In genomic region chr13:76944457-76944856, GRCh38 we compare ENCODE assay signal across 16 cellular contexts. TPM values are rescaled to one million over a fixed set of nuclear protein-coding genes. Genes with fewer than 3 reads are reported as not detected.
DNase-seq lines count a peak whose midpoint lies in the region; ATAC-seq, FAIRE-seq and TF ChIP-seq lines count a peak whose summit lies in the region.
"Had no signal": no experiment of that assay in that cellular context is flagged by ENCODE, and none has a peak within 500 bp of the region (broad histone marks: within the 10 kb centered on the region; RNA-seq: fewer than 3 reads in every experiment).

No MANE protein-coding gene starts in this region.

- H3K4me2 ChIP-seq in HepG2 (ENCODE audit: low read depth, low read length) = no peak overlapping the region
- H3K4me2 ChIP-seq in MM.1S (ENCODE audit: low read depth, low read length) = no peak overlapping the region

- ATAC-seq in HepG2 (no peak), WTC11 (no peak)
- ATAC-seq: GM12878, pancreas had no signal

- no peak for FAIRE-seq in HepG2 (lab: Jason Lieb, UNC)
- FAIRE-seq: GM12878, pancreas had no signal

- no peaks in the 10 kb centered on the region for H4K20me1 ChIP-seq in HepG2 (ENCODE audit: insufficient read depth, low read length)
- H4K20me1 ChIP-seq in MM.1S (ENCODE audit: insufficient read depth, low read length) = no peaks in the 10 kb centered on the region

- TF ChIP-seq CTCF in MCF 10A (IDR thresholded peaks at IDR 0.05; ENCODE audit: unreplicated experiment) = no peak
- TF ChIP-seq CTCF in breast epithelium (IDR thresholded peaks at IDR 0.05) = no peak
- no peak for TF ChIP-seq CTCF in HepG2 (CRISPR knock-in tag; IDR thresholded peaks at IDR 0.05)
- TF ChIP-seq CTCF in WTC11 (IDR thresholded peaks at IDR 0.05) = no peak
- no peak for TF ChIP-seq CTCF in MM.1S (IDR thresholded peaks at IDR 0.05; ENCODE audit: low read length)

- no peak for TF ChIP-seq EP300 in HepG2 (IDR thresholded peaks at IDR 0.05; ENCODE audit: low read depth in 2 of 2, low read length in 2 of 2)
- no peak for TF ChIP-seq EP300 in HepG2 (CRISPR knock-in tag; IDR thresholded peaks at IDR 0.05; ENCODE audit: borderline replicate concordance)

- no peak for TF ChIP-seq RAD21 in HepG2 (CRISPR knock-in tag; IDR thresholded peaks at IDR 0.05)

- no peaks in the 10 kb centered on the region for H3K36me3 ChIP-seq in breast epithelium
- no peaks in the 10 kb centered on the region for H3K36me3 ChIP-seq in HepG2 (replicated peaks in 1 of 2; ENCODE audit: control insufficient read depth in 1 of 2, insufficient read depth in 2 of 2, low read length in 2 of 2)
- no peaks in the 10 kb centered on the region for H3K36me3 ChIP-seq in MM.1S (replicated peaks; ENCODE audit: insufficient read depth, low read length)
- H3K36me3 ChIP-seq: pancreas, tibial nerve had no signal

- no peaks in the 10 kb centered on the region for H3K9me3 Mint-ChIP-seq in MCF 10A (ENCODE audit: unreplicated experiment)
- peaks cover 8% of the 10 kb centered on the region for H3K9me3 Mint-ChIP-seq in WTC11
- H3K9me3 Mint-ChIP-seq: activated CD4-positive, alpha-beta T cell treated with anti-CD3 and anti-CD28 coated beads, Interleukin-2, amount 10 ng/mL, durations not matched to agents 7 days and 5 days had no signal

- no peaks in the 10 kb centered on the region for H3K9me2 ChIP-seq in MM.1S (replicated peaks; ENCODE audit: insufficient read depth, low read length)

- no peaks in the 10 kb centered on the region for H3K27me3 Mint-ChIP-seq in MCF 10A (ENCODE audit: insufficient read depth, unreplicated experiment)
- H3K27me3 Mint-ChIP-seq in WTC11 (ENCODE audit: low read depth) = no peaks in the 10 kb centered on the region; the same call in 1 of the 2 replicates
- H3K27me3 Mint-ChIP-seq: activated CD4-positive, alpha-beta T cell treated with anti-CD3 and anti-CD28 coated beads, Interleukin-2, amount 10 ng/mL, durations not matched to agents 7 days and 5 days had no signal

- H3K27ac Mint-ChIP-seq in MCF 10A (ENCODE audit: low read depth, unreplicated experiment) (peak overlapping the region; percentile 69), WTC11 (no peak overlapping the region)
- H3K27ac Mint-ChIP-seq: activated CD4-positive, alpha-beta T cell treated with anti-CD3 and anti-CD28 coated beads, Interleukin-2, amount 10 ng/mL, durations not matched to agents 7 days and 5 days had no signal

- BruUV-seq in MCF 10A (replicated peaks; lab: Mats Ljungman, UMichigan) (no TSS peak), HepG2 (replicated peaks; lab: Mats Ljungman, UMichigan) (no TSS peak)

- H3K79me2 ChIP-seq in HepG2 (ENCODE audit: insufficient read depth, low read length) (no peaks in the 10 kb centered on the region), MM.1S (ENCODE audit: low read length) (no peaks in the 10 kb centered on the region)

- H3K9me3 ChIP-seq in breast epithelium (no peaks in the 10 kb centered on the region), HepG2 (ENCODE audit: low read length) (no peaks in the 10 kb centered on the region), MM.1S (replicated peaks; ENCODE audit: insufficient read depth, low read length) (no peaks in the 10 kb centered on the region)
- H3K9me3 ChIP-seq: pancreas had no signal

- H3K9ac ChIP-seq in HepG2 (ENCODE audit: insufficient read depth, low read depth, low read length) (no peak overlapping the region), MM.1S (ENCODE audit: low read length) (no peak overlapping the region)

- H3K4me1 Mint-ChIP-seq in MCF 10A (ENCODE audit: insufficient read depth, unreplicated experiment) = peaks cover 23% of the 10 kb centered on the region
- H3K4me1 Mint-ChIP-seq in WTC11 = no peaks in the 10 kb centered on the region
- H3K4me1 Mint-ChIP-seq: activated CD4-positive, alpha-beta T cell treated with anti-CD3 and anti-CD28 coated beads, Interleukin-2, amount 10 ng/mL, durations not matched to agents 7 days and 5 days had no signal

- in situ Hi-C loops in HepG2 (cut with HindIII; ENCODE audit: extremely low pct_ligation_motif_present, low pct_unique_long_range_greater_than_20kb) = no loop called here

- POLR2A ChIA-PET in MCF 10A (lab: Yijun Ruan, JAX) (interaction anchor here (0.7 to 2.2 kb wide), 9 partner anchors 10 to 1183 kb away, joined by 3 to 11 read pairs (median 4); partner anchors contain the start of gene CLN5), HepG2 (lab: Yijun Ruan, JAX) (no interaction called here), WTC11 (lab: Charles Lee) (no interaction called here)

- TF ChIP-seq POLR2A in breast epithelium (IDR thresholded peaks at IDR 0.05) (no peak), HepG2 (IDR thresholded peaks at IDR 0.05; ENCODE audit: insufficient read depth in 1 of 2, low read depth in 2 of 2, low read length in 2 of 2) (no peak)

- CTCF ChIA-PET in MCF 10A (lab: Yijun Ruan, JAX) (interaction anchor here (0.9 kb wide), 1 partner anchor 32 kb away, joined by 3 read pairs; no protein-coding TSS in a partner anchor), HepG2 (lab: Yijun Ruan, JAX; ENCODE audit: low intra/inter-chr PET ratio, low total read pairs) (no interaction called here), WTC11 (lab: Charles Lee) (no interaction called here)

- DNase-seq in MCF 10A (ENCODE audit: unreplicated experiment) = peak; percentile 86
- DNase-seq in breast epithelium (ENCODE audit: low spot score in 2 of 2) = no peak
- DNase-seq in SKM-1 treated with dmso at 0.1 percent for 144 hours (lab: John Stamatoyannopoulos, UW; ENCODE audit: unreplicated experiment) = peak; percentile 16
- peak; percentile 58 for DNase-seq in fibroblast of gingiva (ENCODE audit: low read depth)
- DNase-seq in hypothalamus (lab: John Stamatoyannopoulos, UW) = no peak
- DNase-seq in HepG2 (ENCODE audit: low spot score) = no peak
- no peak for DNase-seq in WTC11 (ENCODE audit: low spot score)
- no peak for DNase-seq in MM.1S
- DNase-seq: 8988T; activated CD4-positive, alpha-beta T cell treated with anti-CD3 and anti-CD28 coated beads, Interleukin-2, amount 10 ng/mL, durations not matched to agents 7 days and 5 days; NCI-H2171; NK-92 treated with Interleukin-12 subunit alpha and Interleukin-12 subunit beta, amount 100 ng/mL, for 24 hours; pancreas had no signal

- H3K27ac ChIP-seq in breast epithelium (peak overlapping the region in 1 of 2 donors; percentile 14), HepG2 (ENCODE audit: extremely low read length, insufficient read depth, low read length) (no peak overlapping the region), MM.1S (ENCODE audit: low read length) (no peak overlapping the region)
- H3K27ac ChIP-seq: pancreas had no signal

- intact Hi-C loops in MCF 10A (cut with micrococcal nuclease) = loop anchor here (5.0 kb wide), 1 partner anchor 33 kb away; no protein-coding TSS in a partner anchor
- intact Hi-C loops in breast epithelium (cut with DNase I; ENCODE audit: low total_unique reads) = no loop called here
- intact Hi-C loops in HepG2 (cut with micrococcal nuclease; ENCODE audit: unreplicated experiment) = no loop called here

- no peaks in the 10 kb centered on the region for H3K27me3 ChIP-seq in breast epithelium
- H3K27me3 ChIP-seq in HepG2 (ENCODE audit: control insufficient read depth in 1 of 2, insufficient read depth in 2 of 2, low read length in 2 of 2) = 0 out of 5 replicates have a peak, but pooled peaks cover 0 to 4% of the 10 kb centered on the region in 2 experiments
- no peaks in the 10 kb centered on the region for H3K27me3 ChIP-seq in MM.1S (replicated peaks; ENCODE audit: insufficient read depth, low read length)
- H3K27me3 ChIP-seq: pancreas, tibial nerve had no signal

- no peaks in the 10 kb centered on the region for H3K4me1 ChIP-seq in breast epithelium
- H3K4me1 ChIP-seq in HepG2 (ENCODE audit: insufficient read depth, low read length) = no peaks in the 10 kb centered on the region
- no peaks in the 10 kb centered on the region for H3K4me1 ChIP-seq in MM.1S (ENCODE audit: low read length)
- H3K4me1 ChIP-seq: pancreas had no signal

- H2AFZ ChIP-seq in HepG2 (ENCODE audit: low read length) = no peak overlapping the region
- no peak overlapping the region for H2AFZ ChIP-seq in MM.1S (ENCODE audit: low read length)

- H3F3A ChIP-seq in MM.1S (ENCODE audit: insufficient read depth, low read length) = no peaks in the 10 kb centered on the region

- no peaks in the 10 kb centered on the region for H3K36me3 Mint-ChIP-seq in MCF 10A (ENCODE audit: insufficient read depth, unreplicated experiment)
- H3K36me3 Mint-ChIP-seq in WTC11 = no peaks in the 10 kb centered on the region

- WGBS in HepG2 (ENCODE audit: low lambda C conversion rate) = 40% methylated on average over 4 of the region's 4 CpGs

- H3K4me3 Mint-ChIP-seq in MCF 10A (ENCODE audit: unreplicated experiment) (no peak overlapping the region), WTC11 (no peak overlapping the region)
- H3K4me3 Mint-ChIP-seq: activated CD4-positive, alpha-beta T cell treated with anti-CD3 and anti-CD28 coated beads, Interleukin-2, amount 10 ng/mL, durations not matched to agents 7 days and 5 days had no signal

- H3K4me3 ChIP-seq in breast epithelium (no peak overlapping the region), HepG2 (replicated peaks in 1 of 3; ENCODE audit: insufficient read depth in 1 of 3, low read depth in 2 of 3, low read length in 3 of 3) (no peak overlapping the region), MM.1S (ENCODE audit: low read length) (no peak overlapping the region)
- H3K4me3 ChIP-seq: GM12878, pancreas, tibial nerve had no signal

RNA-seq across cellular contexts. Expression of gene ACOD1, which starts 3.9 kb away (rescaled TPM):
- total RNA-seq in MCF 10A (2022) (not detected in 2 replicates), breast epithelium (not detected), HepG2 (2016; rRNA removed; fragmentation: Illumina TruSeq; extraction: Trizol) (not detected in 2 replicates), WTC11 (2021) (not detected in 3 replicates)
- not detected in 2 replicates for total RNA-seq in HepG2 (2016; cell fraction: cytosol; rRNA removed; fragmentation: Illumina TruSeq; extraction: Trizol; ENCODE audit: low read depth)
- total RNA-seq in HepG2 (2016; cell fraction: insoluble cytoplasmic fraction; rRNA removed; fragmentation: Illumina TruSeq; extraction: Trizol) = not detected in 2 replicates
- total RNA-seq in HepG2 (2016; cell fraction: membrane; rRNA removed; fragmentation: Illumina TruSeq; extraction: Trizol) = not detected in 2 replicates
- total RNA-seq in HepG2 (2016; cell fraction: nucleus; rRNA removed; fragmentation: Illumina TruSeq; extraction: Trizol) = not detected in 2 replicates
- not detected in 2 replicates for polyA plus RNA-seq in HepG2 (2011; rRNA removed)
- not detected in 2 replicates for polyA plus RNA-seq in HepG2 (2011; cell fraction: cytosol; rRNA removed)
- not detected in 2 replicates for polyA plus RNA-seq in HepG2 (2011; cell fraction: nucleus; rRNA removed)
- not detected in 2 replicates for polyA plus RNA-seq in HepG2 (2012)
- polyA plus RNA-seq in HepG2 (2016; cell fraction: cytosol; fragmentation: Illumina TruSeq; extraction: Trizol; ENCODE audit: low read depth) = not detected in 2 replicates
- polyA plus RNA-seq in HepG2 (2016; cell fraction: insoluble cytoplasmic fraction; fragmentation: Illumina TruSeq; extraction: Trizol; ENCODE audit: low read depth) = not detected in 2 replicates
- polyA plus RNA-seq in HepG2 (2016; cell fraction: membrane; fragmentation: Illumina TruSeq; extraction: Trizol; ENCODE audit: low read depth) = not detected in 2 replicates
- polyA plus RNA-seq in HepG2 (2016; cell fraction: nucleus; fragmentation: Illumina TruSeq; extraction: Trizol; ENCODE audit: insufficient read depth, low read depth) = not detected in 2 replicates
- polyA minus RNA-seq in HepG2 (2011; rRNA and poly(A)+ RNA removed; ENCODE audit: low replicate concordance) = not detected in 2 replicates
- not detected in 2 replicates for polyA minus RNA-seq in HepG2 (2011; cell fraction: cytosol; rRNA and poly(A)+ RNA removed)
- polyA minus RNA-seq in HepG2 (2011; cell fraction: nucleus; rRNA and poly(A)+ RNA removed) = not detected in 2 replicates
- total RNA-seq: activated CD4-positive, alpha-beta T cell treated with anti-CD3 and anti-CD28 coated beads, Interleukin-2, amount 10 ng/mL, durations not matched to agents 7 days and 5 days; cardiac septum; GM12878; pancreas; tibial nerve had no signal
- polyA plus RNA-seq: GM12878, pancreas had no signal

RNA-seq across cellular contexts. Expression of gene CLN5, which starts 47.4 kb away (rescaled TPM):
- total RNA-seq in MCF 10A (2022) (16.0 and 17.8 TPM in 2 replicates), breast epithelium (10 to 100 TPM; 27.4 to 40.5 (median 32.4) TPM), HepG2 (2016; rRNA removed; fragmentation: Illumina TruSeq; extraction: Trizol) (6.7 and 13.7 TPM in 2 replicates), WTC11 (2021) (9.2 to 11.9 TPM (median 9.3 TPM) in 3 replicates)
- 1.8 and 2.2 TPM in 2 replicates for total RNA-seq in HepG2 (2016; cell fraction: cytosol; rRNA removed; fragmentation: Illumina TruSeq; extraction: Trizol; ENCODE audit: low read depth)
- total RNA-seq in HepG2 (2016; cell fraction: insoluble cytoplasmic fraction; rRNA removed; fragmentation: Illumina TruSeq; extraction: Trizol) = 8.0 and 12.5 TPM in 2 replicates
- total RNA-seq in HepG2 (2016; cell fraction: membrane; rRNA removed; fragmentation: Illumina TruSeq; extraction: Trizol) = 3.0 and 3.5 TPM in 2 replicates
- 18.3 and 18.9 TPM in 2 replicates for total RNA-seq in HepG2 (2016; cell fraction: nucleus; rRNA removed; fragmentation: Illumina TruSeq; extraction: Trizol)
- polyA plus RNA-seq in HepG2 (2011; rRNA removed) = 10.0 and 10.1 TPM in 2 replicates
- 5.0 and 7.4 TPM in 2 replicates for polyA plus RNA-seq in HepG2 (2011; cell fraction: cytosol; rRNA removed)
- 10.6 and 11.1 TPM in 2 replicates for polyA plus RNA-seq in HepG2 (2011; cell fraction: nucleus; rRNA removed)
- 10.4 and 11.3 TPM in 2 replicates for polyA plus RNA-seq in HepG2 (2012)
- 0.95 and 1.3 TPM in 2 replicates for polyA plus RNA-seq in HepG2 (2016; cell fraction: cytosol; fragmentation: Illumina TruSeq; extraction: Trizol; ENCODE audit: low read depth)
- polyA plus RNA-seq in HepG2 (2016; cell fraction: insoluble cytoplasmic fraction; fragmentation: Illumina TruSeq; extraction: Trizol; ENCODE audit: low read depth) = 6.2 and 8.3 TPM in 2 replicates
- 2.4 TPM in 2 replicates for polyA plus RNA-seq in HepG2 (2016; cell fraction: membrane; fragmentation: Illumina TruSeq; extraction: Trizol; ENCODE audit: low read depth)
- 21.3 and 21.9 TPM in 2 replicates for polyA plus RNA-seq in HepG2 (2016; cell fraction: nucleus; fragmentation: Illumina TruSeq; extraction: Trizol; ENCODE audit: insufficient read depth, low read depth)
- 4.3 and 5.8 TPM in 2 replicates for polyA minus RNA-seq in HepG2 (2011; rRNA and poly(A)+ RNA removed; ENCODE audit: low replicate concordance)
- polyA minus RNA-seq in HepG2 (2011; cell fraction: cytosol; rRNA and poly(A)+ RNA removed) = 4.4 and 5.8 TPM in 2 replicates
- 26.1 and 29.2 TPM in 2 replicates for polyA minus RNA-seq in HepG2 (2011; cell fraction: nucleus; rRNA and poly(A)+ RNA removed)

RNA-seq across cellular contexts. Expression of gene KCTD12, which starts 58.3 kb away (rescaled TPM):
- total RNA-seq in MCF 10A (2022) (15.6 and 15.8 TPM in 2 replicates), breast epithelium (100 to 1,000 TPM in 1 of 3 donors, 10 to 100 TPM in 2; 59.7 to 117 (median 65.9) TPM), HepG2 (2016; rRNA removed; fragmentation: Illumina TruSeq; extraction: Trizol) (not detected in 2 replicates), WTC11 (2021) (6.7 to 8.0 TPM (median 7.8 TPM) in 3 replicates)
- total RNA-seq in HepG2 (2016; cell fraction: cytosol; rRNA removed; fragmentation: Illumina TruSeq; extraction: Trizol; ENCODE audit: low read depth) = not detected in 2 replicates
- not detected in 2 replicates for total RNA-seq in HepG2 (2016; cell fraction: insoluble cytoplasmic fraction; rRNA removed; fragmentation: Illumina TruSeq; extraction: Trizol)
- not detected in 2 replicates for total RNA-seq in HepG2 (2016; cell fraction: membrane; rRNA removed; fragmentation: Illumina TruSeq; extraction: Trizol)
- total RNA-seq in HepG2 (2016; cell fraction: nucleus; rRNA removed; fragmentation: Illumina TruSeq; extraction: Trizol) = not detected in 2 replicates
- not detected in 2 replicates for polyA plus RNA-seq in HepG2 (2011; rRNA removed)
- 0.01 TPM in 1 of 2 replicates, not detected in the other for polyA plus RNA-seq in HepG2 (2011; cell fraction: cytosol; rRNA removed)
- polyA plus RNA-seq in HepG2 (2011; cell fraction: nucleus; rRNA removed) = 0.02 TPM in 1 of 2 replicates, not detected in the other
- polyA plus RNA-seq in HepG2 (2012) = not detected in 2 replicates
- polyA plus RNA-seq in HepG2 (2016; cell fraction: cytosol; fragmentation: Illumina TruSeq; extraction: Trizol; ENCODE audit: low read depth) = not detected in 2 replicates
- polyA plus RNA-seq in HepG2 (2016; cell fraction: insoluble cytoplasmic fraction; fragmentation: Illumina TruSeq; extraction: Trizol; ENCODE audit: low read depth) = not detected in 2 replicates
- not detected in 2 replicates for polyA plus RNA-seq in HepG2 (2016; cell fraction: membrane; fragmentation: Illumina TruSeq; extraction: Trizol; ENCODE audit: low read depth)
- not detected in 2 replicates for polyA plus RNA-seq in HepG2 (2016; cell fraction: nucleus; fragmentation: Illumina TruSeq; extraction: Trizol; ENCODE audit: insufficient read depth, low read depth)
- polyA minus RNA-seq in HepG2 (2011; rRNA and poly(A)+ RNA removed; ENCODE audit: low replicate concordance) = not detected in 2 replicates
- not detected in 2 replicates for polyA minus RNA-seq in HepG2 (2011; cell fraction: cytosol; rRNA and poly(A)+ RNA removed)
- not detected in 2 replicates for polyA minus RNA-seq in HepG2 (2011; cell fraction: nucleus; rRNA and poly(A)+ RNA removed)

Comparison
In these comparisons a context has a peak if more than half of its experiments do, and no peak if none do; other contexts are left out.
1. DNase-seq: peak in MCF 10A (single experiment), SKM-1 treated with dmso at 0.1 percent for 144 hours (single experiment) and fibroblast of gingiva (single experiment); none in breast epithelium (0 of 2), hypothalamus (0 of 51), HepG2 (single experiment), WTC11 (single experiment) and MM.1S (single experiment).